In the genomic region with DNA sequence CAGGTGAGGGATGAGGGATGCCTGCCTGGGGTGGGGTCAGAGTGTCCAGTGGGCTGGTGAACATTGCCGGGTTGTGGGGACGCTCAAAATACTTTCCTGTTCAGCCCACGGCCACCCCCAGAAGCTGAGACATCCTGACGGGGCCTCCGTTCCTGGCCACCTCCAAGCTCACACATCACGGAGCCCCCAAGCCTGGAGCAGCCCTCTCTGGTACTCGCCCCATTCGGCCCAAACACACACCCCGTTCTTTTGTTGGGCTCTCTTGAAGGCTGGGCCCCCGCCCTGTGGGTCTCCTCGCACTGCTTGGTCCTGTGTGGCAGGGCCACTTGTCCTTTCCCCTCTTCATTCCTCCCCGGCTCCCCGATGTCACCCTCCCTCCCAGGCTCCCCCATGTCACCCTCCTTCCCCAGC, we compare ENCODE assay signal across 10 cellular contexts.
"Had no signal": no experiment of that assay in that cellular context is flagged by ENCODE, and none has a peak within 500 bp of the region (broad histone marks: within the 10 kb centered on the region; RNA-seq: fewer than 3 reads in every experiment).

No MANE protein-coding gene starts in this region.

- H3K4me3 Mint-ChIP-seq: activated naive CD8-positive, alpha-beta T cell treated with anti-CD3 and anti-CD28 coated beads, Interleukin-2, amount 10 ng/mL, durations not matched to agents 7 days and 5 days; activated T-cell treated with anti-CD3 and anti-CD28 coated beads, Interleukin-2, amount 50 U/mL, for 4 hours; memory B cell; naive thymus-derived CD8-positive, alpha-beta T cell; stimulated activated naive CD8-positive, alpha-beta T cell treated with anti-CD3 and anti-CD28 coated beads, Interleukin-15, Interleukin-2, amounts not matched to agents 100 ng/mL and 50 ng/mL, for 24 hours had no signal

- H3K27me3 Mint-ChIP-seq: activated naive CD8-positive, alpha-beta T cell treated with anti-CD3 and anti-CD28 coated beads, Interleukin-2, amount 10 ng/mL, durations not matched to agents 7 days and 5 days; stimulated activated naive CD8-positive, alpha-beta T cell treated with anti-CD3 and anti-CD28 coated beads, Interleukin-15, Interleukin-2, amounts not matched to agents 100 ng/mL and 50 ng/mL, for 24 hours had no signal

- H3K36me3 Mint-ChIP-seq: activated naive CD8-positive, alpha-beta T cell treated with anti-CD3 and anti-CD28 coated beads, Interleukin-2, amount 10 ng/mL, durations not matched to agents 7 days and 5 days; memory B cell; naive thymus-derived CD8-positive, alpha-beta T cell had no signal

- H3K4me1 Mint-ChIP-seq: activated naive CD8-positive, alpha-beta T cell treated with anti-CD3 and anti-CD28 coated beads, Interleukin-2, amount 10 ng/mL, durations not matched to agents 7 days and 5 days; memory B cell; naive thymus-derived CD8-positive, alpha-beta T cell had no signal

- H3K27ac Mint-ChIP-seq: activated naive CD8-positive, alpha-beta T cell treated with anti-CD3 and anti-CD28 coated beads, Interleukin-2, amount 10 ng/mL, durations not matched to agents 7 days and 5 days; memory B cell; naive thymus-derived CD8-positive, alpha-beta T cell; stimulated activated naive CD8-positive, alpha-beta T cell treated with anti-CD3 and anti-CD28 coated beads, Interleukin-15, Interleukin-2, amounts not matched to agents 100 ng/mL and 50 ng/mL, for 24 hours had no signal

- H3K9me3 Mint-ChIP-seq: activated naive CD8-positive, alpha-beta T cell treated with anti-CD3 and anti-CD28 coated beads, Interleukin-2, amount 10 ng/mL, durations not matched to agents 7 days and 5 days; activated T-cell treated with anti-CD3 and anti-CD28 coated beads, Interleukin-2, amount 50 U/mL, for 4 hours; memory B cell; naive thymus-derived CD8-positive, alpha-beta T cell; stimulated activated naive CD8-positive, alpha-beta T cell treated with anti-CD3 and anti-CD28 coated beads, Interleukin-15, Interleukin-2, amounts not matched to agents 100 ng/mL and 50 ng/mL, for 24 hours had no signal

- DNase-seq: activated naive CD8-positive, alpha-beta T cell treated with anti-CD3 and anti-CD28 coated beads, Interleukin-2, amount 10 ng/mL, durations not matched to agents 7 days and 5 days; activated T-cell treated with anti-CD3 and anti-CD28 coated beads, Interleukin-2, amount 50 U/mL, for 4 hours; amygdala; erythroblast; foreskin melanocyte; SHP77 treated with DMSO at 0.1 percent for 48 hours; T1000 had no signal

- ATAC-seq: activated T-cell treated with anti-CD3 and anti-CD28 coated beads, Interleukin-2, amount 50 U/mL, for 4 hours; naive thymus-derived CD8-positive, alpha-beta T cell had no signal
